Comparison of ENCODE assay signal across 8 cellular contexts in the genomic region with DNA sequence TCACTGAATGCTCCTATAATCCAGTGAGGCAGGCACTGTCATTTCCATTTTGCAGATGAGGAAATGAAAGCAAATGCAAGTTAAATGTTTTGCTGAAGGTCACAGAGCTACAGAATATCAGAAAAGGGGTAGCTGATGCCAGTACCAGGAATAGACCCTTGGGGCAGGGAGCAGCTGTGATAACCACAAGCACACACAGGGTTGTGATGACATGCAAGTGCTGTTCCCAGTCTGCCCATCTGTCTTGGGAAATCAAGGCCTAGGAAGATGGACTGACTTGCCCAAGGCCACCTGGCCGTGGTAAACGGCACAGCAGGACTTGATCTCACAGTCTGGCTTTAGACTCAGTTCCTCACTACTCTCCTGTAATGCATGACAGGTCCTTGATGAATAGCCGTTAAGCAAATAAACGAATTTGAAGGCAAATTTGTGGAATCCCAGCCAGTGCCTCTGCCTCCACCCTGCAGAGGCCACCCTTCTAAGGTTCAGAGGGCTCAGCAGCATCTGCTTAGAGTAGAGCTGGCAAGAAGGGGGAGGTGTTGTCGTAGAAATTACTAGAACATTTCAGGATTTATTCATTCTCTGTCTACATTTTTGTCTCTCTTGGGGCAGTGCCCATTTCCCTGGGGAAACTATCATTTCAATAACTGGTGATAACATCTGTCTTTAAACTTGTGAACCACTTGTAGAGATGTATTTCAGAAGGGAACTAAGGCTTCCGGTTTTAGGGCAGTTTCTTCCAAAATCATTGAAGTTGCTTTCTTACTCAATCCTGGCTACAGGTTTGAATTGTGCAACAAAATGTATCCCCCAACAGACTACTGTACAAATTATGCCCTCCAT. TPM values are rescaled to one million over a fixed set of nuclear protein-coding genes. Genes with fewer than 3 reads are reported as not detected.
A peak's percentile ranks its signal among the peaks of the same experiment; 100 is the strongest.
DNase-seq lines count a peak whose midpoint lies in the region; ATAC-seq and TF ChIP-seq lines count a peak whose summit lies in the region.

No MANE protein-coding gene starts in this region.

- peaks cover 18% of the 10 kb centered on the region for H3K9me3 Mint-ChIP-seq in activated T-helper 2 cell treated with anti-CD3 and anti-CD28 coated beads, Interferon-gamma antibody, Interleukin-2, Interleukin-4, amounts not matched to agents 10 μg/mL and 5 μg/mL and 100 μg/mL, durations not matched to agents 14 hours and 24 hours and 36 hours
- peaks cover 2% of the 10 kb centered on the region for H3K9me3 Mint-ChIP-seq in CD8-positive, alpha-beta T cell

- peak; percentile 96 for DNase-seq in NAMALWA (ENCODE audit: low spot score)
- peak; percentile 56 for DNase-seq in cerebellum (ENCODE audit: low spot score)
- no peak for DNase-seq in D341Med (ENCODE audit: low spot score)
- no peak for DNase-seq in ureter (ENCODE audit: low spot score)
- no peak for DNase-seq in activated T-helper 2 cell treated with anti-CD3 and anti-CD28 coated beads, Interferon-gamma antibody, Interleukin-2, Interleukin-4, amounts not matched to agents 10 μg/mL and 5 μg/mL and 100 μg/mL, durations not matched to agents 14 hours and 24 hours and 36 hours (ENCODE audit: low spot score)
- no peak for DNase-seq in CD8-positive, alpha-beta T cell

- peaks cover 6% of the 10 kb centered on the region for H3K9me3 ChIP-seq in CD8-positive, alpha-beta T cell (ENCODE audit: low read length)

- peaks cover 31% of the 10 kb centered on the region for H3K4me1 Mint-ChIP-seq in activated T-helper 2 cell treated with anti-CD3 and anti-CD28 coated beads, Interferon-gamma antibody, Interleukin-2, Interleukin-4, amounts not matched to agents 10 μg/mL and 5 μg/mL and 100 μg/mL, durations not matched to agents 14 hours and 24 hours and 36 hours (ENCODE audit: low read depth)
- peaks cover 25% of the 10 kb centered on the region for H3K4me1 Mint-ChIP-seq in CD8-positive, alpha-beta T cell (ENCODE audit: low read depth)

- no peaks in the 10 kb centered on the region for H3K27me3 ChIP-seq in CD8-positive, alpha-beta T cell (ENCODE audit: insufficient read depth, low read length)

- no peak overlapping the region for H3K4me3 ChIP-seq in CD8-positive, alpha-beta T cell (ENCODE audit: low read depth, low read length)

- intact Hi-C loops in activated T-helper 2 cell treated with anti-CD3 and anti-CD28 coated beads, Interferon-gamma antibody, Interleukin-2, Interleukin-4, amounts not matched to agents 10 μg/mL and 5 μg/mL and 100 μg/mL, durations not matched to agents 14 hours and 24 hours and 36 hours (cut with micrococcal nuclease): no loop called here
- intact Hi-C loops in CD8-positive, alpha-beta T cell (cut with DNase I, micrococcal nuclease): loop anchor here (5.0 to 10.0 kb wide), 3 partner anchors 43 to 98 kb away; no protein-coding TSS in a partner anchor

- no peaks in the 10 kb centered on the region for H3K36me3 ChIP-seq in CD8-positive, alpha-beta T cell (ENCODE audit: insufficient read depth, low read length)

- TF ChIP-seq CTCF in CD8-positive, alpha-beta T cell (IDR thresholded peaks at IDR 0.05): no peak

- H3K27ac ChIP-seq in CD8-positive, alpha-beta T cell (ENCODE audit: low read depth, low read length): no peak overlapping the region

- H3K4me1 ChIP-seq in CD8-positive, alpha-beta T cell (ENCODE audit: insufficient read depth, low read length): peaks cover 36% of the 10 kb centered on the region

- no peaks in the 10 kb centered on the region for H3K27me3 Mint-ChIP-seq in activated T-helper 2 cell treated with anti-CD3 and anti-CD28 coated beads, Interferon-gamma antibody, Interleukin-2, Interleukin-4, amounts not matched to agents 10 μg/mL and 5 μg/mL and 100 μg/mL, durations not matched to agents 14 hours and 24 hours and 36 hours (ENCODE audit: low read depth)
- no peaks in the 10 kb centered on the region for H3K27me3 Mint-ChIP-seq in CD8-positive, alpha-beta T cell (ENCODE audit: low read depth)

- no peaks in the 10 kb centered on the region for H3K36me3 Mint-ChIP-seq in activated T-helper 2 cell treated with anti-CD3 and anti-CD28 coated beads, Interferon-gamma antibody, Interleukin-2, Interleukin-4, amounts not matched to agents 10 μg/mL and 5 μg/mL and 100 μg/mL, durations not matched to agents 14 hours and 24 hours and 36 hours (ENCODE audit: low read depth)
- H3K36me3 Mint-ChIP-seq in CD8-positive, alpha-beta T cell: no peaks in the 10 kb centered on the region

- no peak overlapping the region for H3K4me3 Mint-ChIP-seq in activated T-helper 2 cell treated with anti-CD3 and anti-CD28 coated beads, Interferon-gamma antibody, Interleukin-2, Interleukin-4, amounts not matched to agents 10 μg/mL and 5 μg/mL and 100 μg/mL, durations not matched to agents 14 hours and 24 hours and 36 hours (ENCODE audit: low read depth)
- no peak overlapping the region for H3K4me3 Mint-ChIP-seq in CD8-positive, alpha-beta T cell

- CTCF ChIA-PET in CD8-positive, alpha-beta T cell (lab: Charles Lee): interaction anchor here (1.0 kb wide), 1 partner anchor 96 kb away, joined by 3 read pairs; no protein-coding TSS in a partner anchor

- H3K27ac Mint-ChIP-seq in activated T-helper 2 cell treated with anti-CD3 and anti-CD28 coated beads, Interferon-gamma antibody, Interleukin-2, Interleukin-4, amounts not matched to agents 10 μg/mL and 5 μg/mL and 100 μg/mL, durations not matched to agents 14 hours and 24 hours and 36 hours: no peak overlapping the region
- H3K27ac Mint-ChIP-seq in CD8-positive, alpha-beta T cell: no peak overlapping the region

- POLR2A ChIA-PET in CD8-positive, alpha-beta T cell (lab: Charles Lee): interaction anchor here (0.5 kb wide), 1 partner anchor 11 kb away, joined by 4 read pairs; no protein-coding TSS in a partner anchor

- ATAC-seq in GM18498 (IDR thresholded peaks at IDR 0.05; ENCODE audit: unreplicated experiment): peak; percentile 37
- peak; percentile 37 for ATAC-seq in GM21786 (IDR thresholded peaks at IDR 0.05; ENCODE audit: unreplicated experiment)
- no peak for ATAC-seq in CD8-positive, alpha-beta T cell

RNA-seq across cellular contexts. Expression of a gene that starts 53.2 kb away (rescaled TPM):
- 21.9 TPM for total RNA-seq in cerebellum
- 43.5 TPM for total RNA-seq in ureter
- total RNA-seq in activated T-helper 2 cell treated with anti-CD3 and anti-CD28 coated beads, Interferon-gamma antibody, Interleukin-2, Interleukin-4, amounts not matched to agents 10 μg/mL and 5 μg/mL and 100 μg/mL, durations not matched to agents 14 hours and 24 hours and 36 hours: 117 and 120 TPM in 2 replicates
- total RNA-seq in CD8-positive, alpha-beta T cell: 10 to 100 TPM; 14.3 to 15.4 TPM

RNA-seq across cellular contexts. Expression of a gene that starts 53.2 kb away (rescaled TPM):
- total RNA-seq in cerebellum (67.6 TPM), ureter (17.4 TPM)
- 41.0 and 41.2 TPM in 2 replicates for total RNA-seq in activated T-helper 2 cell treated with anti-CD3 and anti-CD28 coated beads, Interferon-gamma antibody, Interleukin-2, Interleukin-4, amounts not matched to agents 10 μg/mL and 5 μg/mL and 100 μg/mL, durations not matched to agents 14 hours and 24 hours and 36 hours
- 1 to 10 TPM; 4.6 to 5.2 TPM for total RNA-seq in CD8-positive, alpha-beta T cell

Comparison
In these comparisons a context has a peak if more than half of its experiments do, and no peak if none do; other contexts are left out.
1. DNase-seq: peak in NAMALWA (single experiment) and cerebellum (single experiment); none in D341Med (single experiment), ureter (single experiment), activated T-helper 2 cell treated with anti-CD3 and anti-CD28 coated beads, Interferon-gamma antibody, Interleukin-2, Interleukin-4, amounts not matched to agents 10 μg/mL and 5 μg/mL and 100 μg/mL, durations not matched to agents 14 hours and 24 hours and 36 hours (single experiment) and CD8-positive, alpha-beta T cell (0 of 7).